ENCODE assay signal across 2 cellular contexts in genomic region chr4:134216436-134216835, GRCh38.
TF ChIP-seq lines count a peak whose summit lies in the region.

No MANE protein-coding gene starts in this region.

TF ChIP-seq in A549, 52 proteins besides CTCF, POLR2A, EP300 and RAD21 (continued from another document):
- no peak for TF ChIP-seq BCL3 (IDR thresholded peaks at IDR 0.05)
- TF ChIP-seq RFX5 (IDR thresholded peaks at IDR 0.05): no peak
- TF ChIP-seq ELK1 (IDR thresholded peaks at IDR 0.05; ENCODE audit: low read depth, low read length): no peak
- no peak for TF ChIP-seq SREBF2 (IDR thresholded peaks at IDR 0.05)
- TF ChIP-seq NFE2L2 (conservative IDR thresholded peaks at IDR 0.05; ENCODE audit: low read length): no peak
- no peak for TF ChIP-seq CEBPB (IDR thresholded peaks at IDR 0.05)
- no peak for TF ChIP-seq CHD4 (IDR thresholded peaks at IDR 0.05; ENCODE audit: borderline replicate concordance)
- no peak for TF ChIP-seq FOSL2 (IDR thresholded peaks at IDR 0.05)
- TF ChIP-seq FOSL2 (CRISPR knock-in tag; IDR thresholded peaks at IDR 0.05): no peak
- TF ChIP-seq NPAS2 (CRISPR knock-in tag; IDR thresholded peaks at IDR 0.05; ENCODE audit: borderline replicate concordance): no peak
- no peak for TF ChIP-seq RCOR1 (IDR thresholded peaks at IDR 0.05; ENCODE audit: low read depth, low read length)
TF ChIP-seq in A549: peak in this region for 2.

TF ChIP-seq in GM23338, 12 proteins besides CTCF, POLR2A, EP300 and RAD21:
- TF ChIP-seq, protein P1, sequence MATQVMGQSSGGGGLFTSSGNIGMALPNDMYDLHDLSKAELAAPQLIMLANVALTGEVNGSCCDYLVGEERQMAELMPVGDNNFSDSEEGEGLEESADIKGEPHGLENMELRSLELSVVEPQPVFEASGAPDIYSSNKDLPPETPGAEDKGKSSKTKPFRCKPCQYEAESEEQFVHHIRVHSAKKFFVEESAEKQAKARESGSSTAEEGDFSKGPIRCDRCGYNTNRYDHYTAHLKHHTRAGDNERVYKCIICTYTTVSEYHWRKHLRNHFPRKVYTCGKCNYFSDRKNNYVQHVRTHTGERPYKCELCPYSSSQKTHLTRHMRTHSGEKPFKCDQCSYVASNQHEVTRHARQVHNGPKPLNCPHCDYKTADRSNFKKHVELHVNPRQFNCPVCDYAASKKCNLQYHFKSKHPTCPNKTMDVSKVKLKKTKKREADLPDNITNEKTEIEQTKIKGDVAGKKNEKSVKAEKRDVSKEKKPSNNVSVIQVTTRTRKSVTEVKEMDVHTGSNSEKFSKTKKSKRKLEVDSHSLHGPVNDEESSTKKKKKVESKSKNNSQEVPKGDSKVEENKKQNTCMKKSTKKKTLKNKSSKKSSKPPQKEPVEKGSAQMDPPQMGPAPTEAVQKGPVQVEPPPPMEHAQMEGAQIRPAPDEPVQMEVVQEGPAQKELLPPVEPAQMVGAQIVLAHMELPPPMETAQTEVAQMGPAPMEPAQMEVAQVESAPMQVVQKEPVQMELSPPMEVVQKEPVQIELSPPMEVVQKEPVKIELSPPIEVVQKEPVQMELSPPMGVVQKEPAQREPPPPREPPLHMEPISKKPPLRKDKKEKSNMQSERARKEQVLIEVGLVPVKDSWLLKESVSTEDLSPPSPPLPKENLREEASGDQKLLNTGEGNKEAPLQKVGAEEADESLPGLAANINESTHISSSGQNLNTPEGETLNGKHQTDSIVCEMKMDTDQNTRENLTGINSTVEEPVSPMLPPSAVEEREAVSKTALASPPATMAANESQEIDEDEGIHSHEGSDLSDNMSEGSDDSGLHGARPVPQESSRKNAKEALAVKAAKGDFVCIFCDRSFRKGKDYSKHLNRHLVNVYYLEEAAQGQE (IDR thresholded peaks at IDR 0.05; ENCODE audit: unreplicated experiment): no peak
- no peak for TF ChIP-seq ZNF114 (CRISPR knock-in tag; IDR thresholded peaks at IDR 0.05)
- TF ChIP-seq STAT1 (IDR thresholded peaks at IDR 0.05; ENCODE audit: unreplicated experiment): no peak
- no peak for TF ChIP-seq JUNB (IDR thresholded peaks at IDR 0.05; ENCODE audit: unreplicated experiment)
- TF ChIP-seq POLR2AphosphoS5 (IDR thresholded peaks at IDR 0.05; ENCODE audit: low read depth): no peak
- TF ChIP-seq ZNF462 (CRISPR knock-in tag; IDR thresholded peaks at IDR 0.05): no peak
- no peak for TF ChIP-seq EZH2phosphoT487 (IDR thresholded peaks at IDR 0.05; ENCODE audit: unreplicated experiment)
